ENCODE assay signal across 9 cellular contexts in the genomic region with DNA sequence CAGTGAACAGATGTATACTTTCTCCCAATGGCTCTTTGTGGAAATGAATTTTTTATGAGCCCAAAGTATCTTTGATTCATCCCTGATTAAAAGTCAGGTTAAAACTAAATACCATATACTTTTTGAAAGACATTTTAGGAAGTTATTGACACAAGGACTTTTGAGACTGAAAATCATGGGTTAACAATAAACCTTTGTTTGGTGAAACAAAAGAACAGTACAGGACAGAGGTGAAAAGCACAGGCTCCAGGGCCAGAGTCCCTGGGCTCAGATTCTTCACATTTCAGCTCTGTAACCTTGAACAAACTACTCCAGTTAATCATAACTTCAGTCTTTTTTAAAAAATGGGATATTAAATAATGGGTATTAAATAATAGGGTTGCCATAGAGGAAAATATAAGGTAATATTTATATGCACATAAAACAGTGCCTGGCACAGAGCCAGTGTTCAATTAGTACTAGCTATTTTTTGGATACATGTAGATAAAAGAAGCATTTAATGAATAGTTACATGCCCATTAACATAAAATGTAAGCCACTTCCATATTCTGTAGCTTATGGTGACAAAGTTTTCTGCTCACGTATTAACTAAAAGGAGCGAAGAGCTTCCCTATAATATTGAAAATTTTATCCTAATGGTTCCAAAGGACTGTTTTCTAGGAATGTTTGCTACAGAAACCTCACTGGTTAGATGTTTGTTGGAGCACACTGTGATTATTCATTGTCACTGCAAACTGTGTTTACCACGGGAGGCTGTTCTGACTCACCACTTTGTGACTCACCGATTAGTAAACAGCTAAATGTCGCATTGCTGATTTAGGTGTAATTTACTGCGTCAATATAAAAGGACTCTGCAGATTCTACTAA.
A peak's percentile ranks its signal among the peaks of the same experiment; 100 is the strongest.
DNase-seq lines count a peak whose midpoint lies in the region; FAIRE-seq and TF ChIP-seq lines count a peak whose summit lies in the region.
"Had no signal": no experiment of that assay in that cellular context is flagged by ENCODE, and none has a peak within 500 bp of the region (broad histone marks: within the 10 kb centered on the region; RNA-seq: fewer than 3 reads in every experiment).

No MANE protein-coding gene starts in this region.

- dilution Hi-C loops in endothelial cell of umbilical vein (cut with MboI; ENCODE audit: extremely low pct_ligation_motif_present, low sequenced_read_pairs), result no loop called here

- peaks cover 6% of the 10 kb centered on the region for H3K4me1 ChIP-seq in endothelial cell of umbilical vein (ENCODE audit: control insufficient read depth, extremely low read depth, insufficient read depth, low read length)
- no peaks in the 10 kb centered on the region for H3K4me1 ChIP-seq in spleen

- POLR2A ChIA-PET in endothelial cell of umbilical vein (lab: Charles Lee), result no interaction called here
- POLR2A ChIA-PET in activated CD4-positive, alpha-beta memory T cell treated with anti-CD3 and anti-CD28 coated beads, Interleukin-2, amount 10 ng/mL, durations not matched to agents 7 days and 5 days (lab: Charles Lee), result interaction anchor here (0.5 kb wide), 1 partner anchor 433 kb away, joined by 3 read pairs; a partner anchor contains a TSS

- no peaks in the 10 kb centered on the region for H3K9me1 ChIP-seq in endothelial cell of umbilical vein (replicated peaks; ENCODE audit: control insufficient read depth, extremely low read depth, insufficient read depth, low read length)

- peak; percentile 90 for FAIRE-seq in endothelial cell of umbilical vein (lab: Jason Lieb, UNC)

- peak; percentile 84 for DNase-seq in H4 (ENCODE audit: low spot score)
- peak; percentile 76 for DNase-seq in NCI-H69 (lab: John Stamatoyannopoulos, UW)
- peak; percentile 52 for DNase-seq in endothelial cell of umbilical vein (ENCODE audit: low read depth, low spot score)
- peak; percentile 86 for DNase-seq in pons (ENCODE audit: low spot score)
- DNase-seq in activated naive CD4-positive, alpha-beta T cell treated with anti-CD3 and anti-CD28 coated beads, Interleukin-2, amount 10 ng/mL, durations not matched to agents 7 days and 5 days, result no peak
- no peak for DNase-seq in cortex of kidney (lab: John Stamatoyannopoulos, UW)
- DNase-seq in activated CD4-positive, alpha-beta memory T cell treated with anti-CD3 and anti-CD28 coated beads, Interleukin-2, amount 10 ng/mL, durations not matched to agents 7 days and 5 days, result no peak
- no peak for DNase-seq in spleen
- DNase-seq: stimulated activated CD4-positive, alpha-beta T cell treated with anti-CD3 and anti-CD28 coated beads, Interleukin-2, amount 100 ng/mL, for 24 hours had no signal

- H3K9me3 ChIP-seq in endothelial cell of umbilical vein (replicated peaks; ENCODE audit: control insufficient read depth, insufficient read depth, low read length) (no peaks in the 10 kb centered on the region), spleen (peaks cover 0 to 20% (median 17%) of the 10 kb centered on the region in 8 donors)

- TF ChIP-seq CTCF in endothelial cell of umbilical vein (IDR thresholded peaks at IDR 0.05; ENCODE audit: extremely low read depth in 1 of 2, insufficient read depth in 1 of 2, low read depth in 1 of 2, low read length in 2 of 2), result no peak
- no peak for TF ChIP-seq CTCF in spleen (IDR thresholded peaks at IDR 0.05 in 8 of 11, conservative IDR thresholded peaks at IDR 0.05 in 3 of 11)

- TF ChIP-seq POLR2A in endothelial cell of umbilical vein (IDR thresholded peaks at IDR 0.05; ENCODE audit: low read depth, low read length), result no peak
- no peak for TF ChIP-seq POLR2A in spleen (IDR thresholded peaks at IDR 0.05)

- no peaks in the 10 kb centered on the region for H3K27me3 Mint-ChIP-seq in activated naive CD4-positive, alpha-beta T cell treated with anti-CD3 and anti-CD28 coated beads, Interleukin-2, amount 10 ng/mL, durations not matched to agents 7 days and 5 days
- H3K27me3 Mint-ChIP-seq in activated CD4-positive, alpha-beta memory T cell treated with anti-CD3 and anti-CD28 coated beads, Interleukin-2, amount 10 ng/mL, durations not matched to agents 7 days and 5 days, result no peaks in the 10 kb centered on the region

- intact Hi-C loops in endothelial cell of umbilical vein (cut with micrococcal nuclease) (no loop called here), spleen (cut with DNase I; ENCODE audit: low total_unique reads) (no loop called here)

- H3K4me3 Mint-ChIP-seq in activated naive CD4-positive, alpha-beta T cell treated with anti-CD3 and anti-CD28 coated beads, Interleukin-2, amount 10 ng/mL, durations not matched to agents 7 days and 5 days, result no peak overlapping the region
- no peak overlapping the region for H3K4me3 Mint-ChIP-seq in activated CD4-positive, alpha-beta memory T cell treated with anti-CD3 and anti-CD28 coated beads, Interleukin-2, amount 10 ng/mL, durations not matched to agents 7 days and 5 days

- no peaks in the 10 kb centered on the region for H3K9me3 Mint-ChIP-seq in activated naive CD4-positive, alpha-beta T cell treated with anti-CD3 and anti-CD28 coated beads, Interleukin-2, amount 10 ng/mL, durations not matched to agents 7 days and 5 days
- H3K9me3 Mint-ChIP-seq in activated CD4-positive, alpha-beta memory T cell treated with anti-CD3 and anti-CD28 coated beads, Interleukin-2, amount 10 ng/mL, durations not matched to agents 7 days and 5 days, result no peaks in the 10 kb centered on the region

- no peaks in the 10 kb centered on the region for H3K79me2 ChIP-seq in endothelial cell of umbilical vein (ENCODE audit: control insufficient read depth, insufficient read depth, low read length)

- WGBS in spleen, 5 donors, result 70 to 83% (median 77%) methylated on average over 6 of the region's 6 CpGs

- H4K20me1 ChIP-seq in endothelial cell of umbilical vein (replicated peaks; ENCODE audit: control insufficient read depth, extremely low read depth, insufficient read depth, low read length), result no peaks in the 10 kb centered on the region

- no peak overlapping the region for H3K4me2 ChIP-seq in endothelial cell of umbilical vein (ENCODE audit: insufficient read depth, low read length)

- H2AFZ ChIP-seq in endothelial cell of umbilical vein (ENCODE audit: low read depth, low read length), result no peak overlapping the region

- CTCF ChIA-PET in endothelial cell of umbilical vein (lab: Charles Lee), result interaction anchor here (0.5 to 3.0 kb wide), 3 partner anchors 14 to 1055 kb away, joined by 3 to 23 read pairs (median 4); no protein-coding TSS in a partner anchor
- CTCF ChIA-PET in activated naive CD4-positive, alpha-beta T cell treated with anti-CD3 and anti-CD28 coated beads, Interleukin-2, amount 10 ng/mL, durations not matched to agents 7 days and 5 days (lab: Charles Lee), result no interaction called here
- CTCF ChIA-PET in activated CD4-positive, alpha-beta memory T cell treated with anti-CD3 and anti-CD28 coated beads, Interleukin-2, amount 10 ng/mL, durations not matched to agents 7 days and 5 days (lab: Charles Lee), result no interaction called here

- peaks cover 0 to 2% of the 10 kb centered on the region in 2 experiments for H3K27me3 ChIP-seq in endothelial cell of umbilical vein (ENCODE audit: control insufficient read depth in 2 of 2, insufficient read depth in 2 of 2, low read length in 2 of 2)
- no peaks in the 10 kb centered on the region for H3K27me3 ChIP-seq in spleen (replicated peaks in 1 of 7)

- BruUV-seq in endothelial cell of umbilical vein (replicated peaks; lab: Mats Ljungman, UMichigan), result no TSS peak

- H3K4me3 ChIP-seq in endothelial cell of umbilical vein (replicated peaks in 1 of 3; ENCODE audit: insufficient read depth in 1 of 3, low read depth in 1 of 3, low read length in 3 of 3) (no peak overlapping the region), spleen (no peak overlapping the region)

- no peaks in the 10 kb centered on the region for H3K4me1 Mint-ChIP-seq in activated naive CD4-positive, alpha-beta T cell treated with anti-CD3 and anti-CD28 coated beads, Interleukin-2, amount 10 ng/mL, durations not matched to agents 7 days and 5 days
- peaks cover 1% of the 10 kb centered on the region for H3K4me1 Mint-ChIP-seq in activated CD4-positive, alpha-beta memory T cell treated with anti-CD3 and anti-CD28 coated beads, Interleukin-2, amount 10 ng/mL, durations not matched to agents 7 days and 5 days

- H3K9ac ChIP-seq in endothelial cell of umbilical vein (replicated peaks; ENCODE audit: extremely low read depth, insufficient read depth, low read length), result no peak overlapping the region

- H3K36me3 ChIP-seq in endothelial cell of umbilical vein (ENCODE audit: control insufficient read depth in 2 of 2, extremely low read depth in 1 of 2, insufficient read depth in 2 of 2, low read length in 2 of 2) (no peaks in the 10 kb centered on the region), spleen (no peaks in the 10 kb centered on the region)

- H3K27ac ChIP-seq in endothelial cell of umbilical vein (ENCODE audit: insufficient read depth, low read depth, low read length) (no peak overlapping the region), spleen (no peak overlapping the region)

- no peak overlapping the region for H3K27ac Mint-ChIP-seq in activated naive CD4-positive, alpha-beta T cell treated with anti-CD3 and anti-CD28 coated beads, Interleukin-2, amount 10 ng/mL, durations not matched to agents 7 days and 5 days
- H3K27ac Mint-ChIP-seq in activated CD4-positive, alpha-beta memory T cell treated with anti-CD3 and anti-CD28 coated beads, Interleukin-2, amount 10 ng/mL, durations not matched to agents 7 days and 5 days, result no peak overlapping the region

- H3K36me3 Mint-ChIP-seq in activated naive CD4-positive, alpha-beta T cell treated with anti-CD3 and anti-CD28 coated beads, Interleukin-2, amount 10 ng/mL, durations not matched to agents 7 days and 5 days, result no peaks in the 10 kb centered on the region
- H3K36me3 Mint-ChIP-seq in activated CD4-positive, alpha-beta memory T cell treated with anti-CD3 and anti-CD28 coated beads, Interleukin-2, amount 10 ng/mL, durations not matched to agents 7 days and 5 days (ENCODE audit: low read depth), result no peaks in the 10 kb centered on the region

TF ChIP-seq in endothelial cell of umbilical vein, 7 proteins besides CTCF, POLR2A, EP300 and RAD21:
- TF ChIP-seq GATA2 (IDR thresholded peaks at IDR 0.05; ENCODE audit: insufficient read depth, insufficient read length, low read depth, low read length) (no peak), EZH2 (IDR thresholded peaks at IDR 0.05; ENCODE audit: borderline replicate concordance, low read depth, low read length, severe bottlenecking) (no peak), FOS (IDR thresholded peaks at IDR 0.05; ENCODE audit: borderline replicate concordance, insufficient read depth, low read length) (peak; percentile 93), JUN (IDR thresholded peaks at IDR 0.05; ENCODE audit: borderline replicate concordance, insufficient read depth, insufficient read length, low read depth) (peak; percentile 97)
TF ChIP-seq in endothelial cell of umbilical vein: peak in this region for 2.

Comparison
In these comparisons a context has a peak if more than half of its experiments do, and no peak if none do; other contexts are left out.
1. DNase-seq: peak in H4 (single experiment), NCI-H69 (single experiment), endothelial cell of umbilical vein (single experiment) and pons (single experiment); none in activated naive CD4-positive, alpha-beta T cell treated with anti-CD3 and anti-CD28 coated beads, Interleukin-2, amount 10 ng/mL, durations not matched to agents 7 days and 5 days (single experiment), cortex of kidney (single experiment), activated CD4-positive, alpha-beta memory T cell treated with anti-CD3 and anti-CD28 coated beads, Interleukin-2, amount 10 ng/mL, durations not matched to agents 7 days and 5 days (single experiment) and spleen (single experiment).